ENCODE assay signal across 1 cellular context in the genomic region with DNA sequence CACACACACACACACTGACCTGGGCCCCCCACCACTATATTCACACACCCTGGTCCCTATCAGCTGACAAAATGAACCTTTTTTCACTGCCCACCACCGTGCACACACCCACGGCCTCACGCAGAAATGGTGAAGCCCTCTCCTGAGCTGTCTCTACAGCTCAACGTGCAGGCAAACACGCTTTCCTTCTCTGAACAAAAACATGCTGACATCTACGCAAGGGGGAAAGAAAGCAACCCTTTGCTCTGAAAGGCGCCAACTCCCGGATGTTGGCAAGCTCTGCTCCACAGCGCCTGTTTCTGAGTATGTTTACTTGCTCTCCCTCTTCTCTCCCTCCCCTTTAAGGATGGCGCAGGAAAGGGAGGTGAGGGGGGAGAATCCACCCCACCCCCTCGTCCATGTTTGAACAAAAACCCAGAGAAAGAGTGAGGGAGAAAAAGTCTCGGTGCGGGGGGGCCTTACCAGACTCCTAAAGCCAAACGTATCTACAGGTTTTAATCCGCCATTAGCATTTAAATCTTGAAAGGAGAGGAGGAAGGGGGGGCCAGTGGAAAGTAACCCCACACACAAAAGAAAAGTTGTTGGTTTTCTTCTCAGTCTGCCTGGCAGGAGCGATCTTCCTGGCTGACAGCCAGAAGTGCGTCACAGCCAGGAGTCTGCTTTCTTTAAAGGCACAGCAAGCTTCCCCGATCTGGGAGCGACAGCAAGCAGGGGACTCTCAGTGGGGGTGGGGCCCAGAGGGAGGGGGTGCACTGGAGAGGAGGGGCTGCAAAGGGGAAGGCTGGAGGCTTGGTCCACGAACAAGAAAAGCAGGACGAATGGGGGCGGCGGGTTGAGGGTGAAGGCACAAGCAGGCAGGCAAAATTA.
TF ChIP-seq lines count a peak whose summit lies in the region.

No MANE protein-coding gene starts in this region.

TF ChIP-seq in PFSK-1, 5 proteins besides CTCF, POLR2A, EP300 and RAD21 (continued from another document):
- no peak; the same call in 1 of the 2 replicates for TF ChIP-seq TAF1 (IDR thresholded peaks at IDR 0.05; ENCODE audit: borderline replicate concordance, insufficient read depth, low read length)
- peak; percentile 89; the same call in 1 of the 2 replicates for TF ChIP-seq SIN3A (IDR thresholded peaks at IDR 0.05; ENCODE audit: borderline replicate concordance, insufficient read depth, low read length)
TF ChIP-seq in PFSK-1: peak in this region for 2.
